21 cellular contexts compared by ENCODE assay signal in genomic region chr1:232925421-232926202, GRCh38. TPM values are rescaled to one million over a fixed set of nuclear protein-coding genes. Genes with fewer than 3 reads are reported as not detected.
DNase-seq lines count a peak whose midpoint lies in the region; ATAC-seq and TF ChIP-seq lines count a peak whose summit lies in the region.
"Had no signal": no experiment of that assay in that cellular context is flagged by ENCODE, and none has a peak within 500 bp of the region (broad histone marks: within the 10 kb centered on the region; RNA-seq: fewer than 3 reads in every experiment).

No MANE protein-coding gene starts in this region.

- 54% methylated on average over 5 of the region's 5 CpGs for WGBS in smooth muscle cell (ENCODE audit: low lambda C conversion rate)

- H3K4me2 ChIP-seq in Loucy (ENCODE audit: low read depth, low read length, poor library complexity, severe bottlenecking) (peak overlapping the region; percentile 69), smooth muscle cell (peak overlapping the region; percentile 6)

- H3K9me3 Mint-ChIP-seq in activated naive CD4-positive, alpha-beta T cell treated with anti-CD3 and anti-CD28 coated beads, Interleukin-2, amount 10 ng/mL, durations not matched to agents 7 days and 5 days = peaks cover 8% of the 10 kb centered on the region
- H3K9me3 Mint-ChIP-seq in effector memory CD8-positive, alpha-beta T cell = no peaks in the 10 kb centered on the region
- H3K9me3 Mint-ChIP-seq in CD8-positive, alpha-beta memory T cell = no peaks in the 10 kb centered on the region
- H3K9me3 Mint-ChIP-seq: stimulated activated naive CD8-positive, alpha-beta T cell treated with anti-CD3 and anti-CD28 coated beads, Interleukin-15, Interleukin-2, amounts not matched to agents 100 ng/mL and 50 ng/mL, for 24 hours had no signal

- no peaks in the 10 kb centered on the region for H3K79me2 ChIP-seq in Loucy (ENCODE audit: insufficient read depth, low read length)
- H3K79me2 ChIP-seq in smooth muscle cell (ENCODE audit: low read depth) = no peaks in the 10 kb centered on the region

- H3K36me3 Mint-ChIP-seq in activated naive CD4-positive, alpha-beta T cell treated with anti-CD3 and anti-CD28 coated beads, Interleukin-2, amount 10 ng/mL, durations not matched to agents 7 days and 5 days = peaks cover 2% of the 10 kb centered on the region
- peaks cover 6% of the 10 kb centered on the region for H3K36me3 Mint-ChIP-seq in effector memory CD8-positive, alpha-beta T cell (ENCODE audit: insufficient read depth)
- peaks cover 0 to 2% (median 0%) of the 10 kb centered on the region in 3 donors for H3K36me3 Mint-ChIP-seq in CD8-positive, alpha-beta memory T cell

- no peaks in the 10 kb centered on the region for H3K27me3 ChIP-seq in Loucy (ENCODE audit: insufficient read depth, low read length, poor library complexity, severe bottlenecking)
- no peaks in the 10 kb centered on the region for H3K27me3 ChIP-seq in smooth muscle cell (ENCODE audit: low read depth)
- H3K27me3 ChIP-seq in CD8-positive, alpha-beta memory T cell (ENCODE audit: insufficient read depth, low read length, poor library complexity, severe bottlenecking) = no peaks in the 10 kb centered on the region
- H3K27me3 ChIP-seq: right lobe of liver had no signal

- TF ChIP-seq CTCF in Loucy (conservative IDR thresholded peaks at IDR 0.05; ENCODE audit: low read length) = no peak
- no peak for TF ChIP-seq CTCF in smooth muscle cell (IDR thresholded peaks at IDR 0.05; ENCODE audit: borderline replicate concordance, insufficient read depth, poor library complexity, severe bottlenecking)

- no peak for DNase-seq in activated naive CD4-positive, alpha-beta T cell treated with anti-CD3 and anti-CD28 coated beads, Interleukin-2, amount 10 ng/mL, durations not matched to agents 7 days and 5 days
- DNase-seq in activated naive CD4-positive, alpha-beta T cell treated with Interleukin-2 at 50 U/mL for 16 hours = no peak
- DNase-seq in effector memory CD8-positive, alpha-beta T cell = no peak
- DNase-seq in smooth muscle cell (lab: John Stamatoyannopoulos, UW; ENCODE audit: unreplicated experiment) (no peak), GF-D8 (lab: John Stamatoyannopoulos, UW) (no peak)
- DNase-seq in CD8-positive, alpha-beta memory T cell = no peak
- DNase-seq: activated CD4-positive, alpha-beta T cell treated with anti-CD3 and anti-CD28 coated beads for 48 hours; activated CD8-positive, alpha-beta memory T cell treated with anti-CD3 and anti-CD28 coated beads, Interleukin-2, amount 50 U/mL, for 48 hours; activated naive CD4-positive, alpha-beta T cell; cortex of kidney; foreskin melanocyte; left cardiac atrium; mucosa of descending colon; NCI-H2081; NCI-H774; nucleus accumbens; right lobe of liver; trophoblast cell had no signal

- H3K4me1 ChIP-seq in Loucy (ENCODE audit: insufficient read depth, low read length, poor library complexity, severe bottlenecking) = peaks cover 66% of the 10 kb centered on the region
- H3K4me1 ChIP-seq in smooth muscle cell (ENCODE audit: low read depth) = no peaks in the 10 kb centered on the region
- H3K4me1 ChIP-seq in CD8-positive, alpha-beta memory T cell (ENCODE audit: insufficient read depth, low read length) = peaks cover 38% of the 10 kb centered on the region
- H3K4me1 ChIP-seq: right lobe of liver had no signal

- POLR2A ChIA-PET in CD8-positive, alpha-beta memory T cell (lab: Charles Lee) = no interaction called here

- H3K27ac ChIP-seq in smooth muscle cell (ENCODE audit: low read depth) = no peak overlapping the region
- H3K27ac ChIP-seq in CD8-positive, alpha-beta memory T cell (ENCODE audit: low read depth, low read length) = no peak overlapping the region
- H3K27ac ChIP-seq: right lobe of liver had no signal

- H3K27ac Mint-ChIP-seq in activated naive CD4-positive, alpha-beta T cell treated with anti-CD3 and anti-CD28 coated beads, Interleukin-2, amount 10 ng/mL, durations not matched to agents 7 days and 5 days = peak overlapping the region; percentile 58
- peak overlapping the region; percentile 39 to 54 for H3K27ac Mint-ChIP-seq in effector memory CD8-positive, alpha-beta T cell
- peak overlapping the region in 2 of 8 donors; percentile 44 to 86 for H3K27ac Mint-ChIP-seq in CD8-positive, alpha-beta memory T cell
- H3K27ac Mint-ChIP-seq: stimulated activated naive CD8-positive, alpha-beta T cell treated with anti-CD3 and anti-CD28 coated beads, Interleukin-15, Interleukin-2, amounts not matched to agents 100 ng/mL and 50 ng/mL, for 24 hours had no signal

- no peaks in the 10 kb centered on the region for H3K9me2 ChIP-seq in Loucy (replicated peaks; ENCODE audit: low read depth, low read length)

- peaks cover 49% of the 10 kb centered on the region for H3K4me1 Mint-ChIP-seq in activated naive CD4-positive, alpha-beta T cell treated with anti-CD3 and anti-CD28 coated beads, Interleukin-2, amount 10 ng/mL, durations not matched to agents 7 days and 5 days
- peaks cover 17 to 29% of the 10 kb centered on the region in 2 donors for H3K4me1 Mint-ChIP-seq in effector memory CD8-positive, alpha-beta T cell (ENCODE audit: low read depth in 2 of 2)
- peaks cover 21 to 65% (median 30%) of the 10 kb centered on the region in 3 donors for H3K4me1 Mint-ChIP-seq in CD8-positive, alpha-beta memory T cell

- peak overlapping the region; percentile 35 for H3K4me3 ChIP-seq in Loucy (ENCODE audit: low read length, poor library complexity, severe bottlenecking)
- H3K4me3 ChIP-seq in smooth muscle cell = no peak overlapping the region
- no peak overlapping the region for H3K4me3 ChIP-seq in CD8-positive, alpha-beta memory T cell (ENCODE audit: low read length)
- H3K4me3 ChIP-seq: mucosa of descending colon, right lobe of liver had no signal

- peak overlapping the region; percentile 50 for H3K9ac ChIP-seq in Loucy (ENCODE audit: low read depth, low read length, poor library complexity, severe bottlenecking)
- H3K9ac ChIP-seq in smooth muscle cell (ENCODE audit: low read depth) = no peak overlapping the region

- no peaks in the 10 kb centered on the region for H3K27me3 Mint-ChIP-seq in activated naive CD4-positive, alpha-beta T cell treated with anti-CD3 and anti-CD28 coated beads, Interleukin-2, amount 10 ng/mL, durations not matched to agents 7 days and 5 days
- peaks cover 0 to 16% of the 10 kb centered on the region in 2 donors for H3K27me3 Mint-ChIP-seq in effector memory CD8-positive, alpha-beta T cell
- H3K27me3 Mint-ChIP-seq in CD8-positive, alpha-beta memory T cell = no peaks in the 10 kb centered on the region
- H3K27me3 Mint-ChIP-seq: stimulated activated naive CD8-positive, alpha-beta T cell treated with anti-CD3 and anti-CD28 coated beads, Interleukin-15, Interleukin-2, amounts not matched to agents 100 ng/mL and 50 ng/mL, for 24 hours had no signal

- H2AFZ ChIP-seq in Loucy (ENCODE audit: low read length) (no peak overlapping the region), smooth muscle cell (ENCODE audit: low read depth) (no peak overlapping the region)

- H4K20me1 ChIP-seq in Loucy (ENCODE audit: insufficient read depth, low read length, poor library complexity, severe bottlenecking) (no peaks in the 10 kb centered on the region), smooth muscle cell (ENCODE audit: low read depth) (no peaks in the 10 kb centered on the region)

- H3F3A ChIP-seq in Loucy (ENCODE audit: low read depth) (peaks cover 27% of the 10 kb centered on the region), smooth muscle cell (ENCODE audit: low read depth) (peaks cover 11% of the 10 kb centered on the region)

- no peaks in the 10 kb centered on the region for H3K36me3 ChIP-seq in Loucy (ENCODE audit: insufficient read depth, low read length)
- H3K36me3 ChIP-seq in smooth muscle cell (ENCODE audit: low read depth) = no peaks in the 10 kb centered on the region
- no peaks in the 10 kb centered on the region for H3K36me3 ChIP-seq in CD8-positive, alpha-beta memory T cell (ENCODE audit: insufficient read depth, low read length)
- H3K36me3 ChIP-seq: right lobe of liver had no signal

- H3K9me3 ChIP-seq in Loucy (ENCODE audit: insufficient read depth, low read depth, low read length) = no peaks in the 10 kb centered on the region
- H3K9me3 ChIP-seq in smooth muscle cell (replicated peaks; ENCODE audit: low read depth) = no peaks in the 10 kb centered on the region
- H3K9me3 ChIP-seq in CD8-positive, alpha-beta memory T cell (ENCODE audit: low read length) = no peaks in the 10 kb centered on the region
- H3K9me3 ChIP-seq: mucosa of descending colon, right lobe of liver had no signal

- no peak overlapping the region for H3K4me3 Mint-ChIP-seq in activated naive CD4-positive, alpha-beta T cell treated with anti-CD3 and anti-CD28 coated beads, Interleukin-2, amount 10 ng/mL, durations not matched to agents 7 days and 5 days
- H3K4me3 Mint-ChIP-seq in effector memory CD8-positive, alpha-beta T cell = peak overlapping the region in 1 of 2 donors; percentile 44
- peak overlapping the region in 1 of 7 donors; percentile 27 for H3K4me3 Mint-ChIP-seq in CD8-positive, alpha-beta memory T cell
- H3K4me3 Mint-ChIP-seq: stimulated activated naive CD8-positive, alpha-beta T cell treated with anti-CD3 and anti-CD28 coated beads, Interleukin-15, Interleukin-2, amounts not matched to agents 100 ng/mL and 50 ng/mL, for 24 hours had no signal

- CTCF ChIA-PET in activated naive CD4-positive, alpha-beta T cell treated with anti-CD3 and anti-CD28 coated beads, Interleukin-2, amount 10 ng/mL, durations not matched to agents 7 days and 5 days (lab: Charles Lee) = interaction anchor here (3.4 kb wide), 1 partner anchor 26 kb away, joined by 16 read pairs; no protein-coding TSS in a partner anchor
- CTCF ChIA-PET in CD8-positive, alpha-beta memory T cell (lab: Charles Lee) = no interaction called here

- no peak for ATAC-seq in effector memory CD8-positive, alpha-beta T cell (replicated peaks)
- ATAC-seq in HG02571 (IDR thresholded peaks at IDR 0.05; ENCODE audit: unreplicated experiment) = no peak
- ATAC-seq: left cardiac atrium, mucosa of descending colon, right lobe of liver had no signal

RNA-seq across cellular contexts. Expression of gene NTPCR, which starts 24.8 kb away (rescaled TPM):
- 39.2 and 40.9 TPM in 2 replicates for total RNA-seq in smooth muscle cell
- polyA plus RNA-seq in smooth muscle cell = 54.3 and 59.2 TPM in 2 replicates
- total RNA-seq in CD8-positive, alpha-beta memory T cell = 10 to 100 TPM; 29.0 to 31.1 TPM
- 28.0 TPM for polyA plus RNA-seq in CD8-positive, alpha-beta memory T cell
